Comparison of ENCODE assay signal across 8 cellular contexts in genomic region chr6:15399651-15400470, GRCh38.
DNase-seq lines count a peak whose midpoint lies in the region; TF ChIP-seq lines count a peak whose summit lies in the region.

No MANE protein-coding gene starts in this region.

- no peaks in the 10 kb centered on the region for H3K27me3 ChIP-seq in BLaER1
- H3K27me3 ChIP-seq in HUES6 (ENCODE audit: control insufficient read depth, insufficient read depth, low read length), result no peaks in the 10 kb centered on the region
- H3K27me3 ChIP-seq in WERI-Rb-1 (ENCODE audit: insufficient read depth, low read depth, severe bottlenecking), result no peaks in the 10 kb centered on the region

- peak overlapping the region; percentile 76 for H3K27ac ChIP-seq in BLaER1
- no peak overlapping the region for H3K27ac ChIP-seq in HUES6 (ENCODE audit: low read depth, low read length)
- peak overlapping the region; percentile 72 for H3K27ac ChIP-seq in WERI-Rb-1

- H3K4me3 ChIP-seq in BLaER1 (peak overlapping the region; percentile 58), HUES6 (ENCODE audit: low read depth, low read length) (peak overlapping the region; percentile 30; the same call in 1 of the 2 replicates), WERI-Rb-1 (ENCODE audit: low read depth, low read length) (peak overlapping the region; percentile 66), foreskin fibroblast (ENCODE audit: low read depth in 1 of 2, low read length in 2 of 2) (peak overlapping the region; percentile 15 to 40)

- peaks cover 98% of the 10 kb centered on the region for H4K20me1 ChIP-seq in BLaER1

- H3K4me2 ChIP-seq in BLaER1, result peak overlapping the region; percentile 94

- H3K36me3 ChIP-seq in BLaER1, result peaks cover 8% of the 10 kb centered on the region; the same call in 1 of the 2 replicates
- H3K36me3 ChIP-seq in HUES6 (ENCODE audit: control insufficient read depth, insufficient read depth, low read length), result no peaks in the 10 kb centered on the region
- H3K36me3 ChIP-seq in WERI-Rb-1, result no peaks in the 10 kb centered on the region

- H3K9me3 ChIP-seq in BLaER1, result no peaks in the 10 kb centered on the region
- no peaks in the 10 kb centered on the region for H3K9me3 ChIP-seq in HUES6 (ENCODE audit: control insufficient read depth, insufficient read depth, low read depth, low read length)
- no peaks in the 10 kb centered on the region for H3K9me3 ChIP-seq in WERI-Rb-1 (ENCODE audit: severe bottlenecking)

- DNase-seq in WERI-Rb-1 (peak; percentile 95), foreskin fibroblast (peak; percentile 70 to 89), non-pigmented ciliary epithelial cell (ENCODE audit: low read depth) (peak; percentile 37), SKM-1 treated with dmso at 0.1 percent for 144 hours (lab: John Stamatoyannopoulos, UW; ENCODE audit: unreplicated experiment) (no peak), SW 1271 (lab: John Stamatoyannopoulos, UW) (no peak), OCI-M2 (lab: John Stamatoyannopoulos, UW; ENCODE audit: unreplicated experiment) (no peak)

- peak overlapping the region; percentile 72; the same call in 1 of the 2 replicates for H3K9ac ChIP-seq in BLaER1
- no peak overlapping the region for H3K9ac ChIP-seq in HUES6 (ENCODE audit: low read length)

- TF ChIP-seq CTCF in WERI-Rb-1 (IDR thresholded peaks at IDR 0.05; ENCODE audit: low read depth, low read length) (no peak), foreskin fibroblast (IDR thresholded peaks at IDR 0.05; ENCODE audit: low read depth, low read length) (no peak)

- peaks cover 79% of the 10 kb centered on the region for H3K4me1 ChIP-seq in BLaER1
- peaks cover 85% of the 10 kb centered on the region for H3K4me1 ChIP-seq in HUES6 (ENCODE audit: control insufficient read depth, insufficient read depth, low read length)

Comparison
In these comparisons a context has a peak if more than half of its experiments do, and no peak if none do; other contexts are left out.
1. DNase-seq: peak in WERI-Rb-1 (single experiment), foreskin fibroblast (2 of 2) and non-pigmented ciliary epithelial cell (single experiment); none in SKM-1 treated with dmso at 0.1 percent for 144 hours (single experiment), SW 1271 (0 of 2) and OCI-M2 (single experiment).
2. Peak in every context shown above with its lines, with median percentiles within 50 percentile points of each other: H3K4me3 ChIP-seq.